Comparison of ENCODE assay signal across 34 cellular contexts in genomic region chr16:54955757-54956156, GRCh38.
"Had no signal": no experiment of that assay in that cellular context is flagged by ENCODE, and none has a peak within 500 bp of the region (broad histone marks: within the 10 kb centered on the region; RNA-seq: fewer than 3 reads in every experiment).

No MANE protein-coding gene starts in this region.

- H3K27me3 ChIP-seq: MG63 had no signal

- DNase-seq: Karpas-422, Kasumi-1, MG63, MM.1S, MV-4-11, NCI-H1048, NCI-H1092, NCI-H1092 treated with DMSO at 0.1 percent for 48 hours, NCI-H1105, NCI-H1105 treated with DMSO at 0.1 percent for 48 hours, NCI-H1417, NCI-H1417 treated with DMSO at 0.1 percent for 48 hours, NCI-H1436, NCI-H1436 treated with DMSO at 0.1 percent for 48 hours, NCI-H146, NCI-H1694, NCI-H1694 treated with DMSO at 0.1 percent for 48 hours, NCI-H187, NCI-H187 treated with DMSO at 0.1 percent for 48 hours, NCI-H1930, NCI-H2029, NCI-H2029 treated with DMSO at 0.1 percent for 48 hours, NCI-H2081, NCI-H2081 treated with DMSO at 0.1 percent for 48 hours, NCI-H2107, NCI-H2171, NCI-H2171 treated with DMSO at 0.1 percent for 48 hours, NCI-H2227 treated with DMSO at 0.1 percent for 48 hours, NCI-H226, NCI-H345, NCI-H446, NCI-H446 treated with DMSO at 0.1 percent for 48 hours, NCI-H510A, NCI-H510A treated with DMSO at 0.1 percent for 48 hours had no signal

- H3K4me3 ChIP-seq: MG63 had no signal

- H3K9me3 ChIP-seq: MG63 had no signal

- H3K36me3 ChIP-seq: MG63 had no signal
